In the genomic region with DNA sequence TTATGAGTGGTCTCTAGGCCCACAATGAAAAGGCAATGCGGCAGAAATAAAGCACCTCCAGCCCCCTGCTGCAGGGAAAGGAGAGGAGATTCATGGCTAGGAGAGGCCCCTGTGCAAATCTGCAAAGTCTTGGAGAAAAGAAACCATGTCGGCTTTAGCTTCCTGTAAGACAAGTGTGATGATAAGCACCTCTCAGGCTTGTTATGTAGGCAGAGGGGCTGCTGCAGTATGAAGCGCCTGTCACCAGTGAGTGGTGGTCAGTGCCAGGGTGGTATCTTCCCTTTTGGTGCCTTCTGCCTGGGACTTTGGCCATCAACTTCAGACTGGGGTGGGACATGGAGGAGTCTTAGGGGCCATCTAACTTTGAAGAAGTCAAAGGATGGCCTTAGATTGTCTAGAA, we compare ENCODE assay signal across 22 cellular contexts. TPM values are rescaled to one million over a fixed set of nuclear protein-coding genes. Genes with fewer than 3 reads are reported as not detected.
DNase-seq lines count a peak whose midpoint lies in the region; ATAC-seq and TF ChIP-seq lines count a peak whose summit lies in the region.
"Had no signal": no experiment of that assay in that cellular context is flagged by ENCODE, and none has a peak within 500 bp of the region (broad histone marks: within the 10 kb centered on the region; RNA-seq: fewer than 3 reads in every experiment).

No MANE protein-coding gene starts in this region.

- no peak for DNase-seq in stimulated activated naive CD8-positive, alpha-beta T cell treated with anti-CD3 and anti-CD28 coated beads, Interleukin-15, Interleukin-2, amounts not matched to agents 100 U/mL and 50 U/mL, for 24 hours
- peak; percentile 43 to 46 for DNase-seq in activated T-cell treated with anti-CD3 and anti-CD28 coated beads, Interleukin-2, amount 50 U/mL, for 48 hours
- DNase-seq in immature natural killer cell (no peak), GOT3 (lab: John Stamatoyannopoulos, UW) (no peak), posterior vena cava (ENCODE audit: low spot score) (no peak), H7 (no peak), tibial artery (no peak)
- DNase-seq: amygdala, C1 segment of cervical spinal cord, dermis blood vessel endothelial cell, DMS153, GF-D8, left lung, NCI-H146, NCI-H2171, NCI-H524 treated with DMSO at 0.1 percent for 48 hours, Peyer's patch, posterior cingulate gyrus had no signal

- H3K27ac ChIP-seq in tibial artery, result no peak overlapping the region
- H3K27ac ChIP-seq: cardiac muscle cell, left lung, Peyer's patch, suprapubic skin had no signal

- ATAC-seq in stimulated activated naive CD8-positive, alpha-beta T cell treated with anti-CD3 and anti-CD28 coated beads, Interleukin-15, Interleukin-2, amounts not matched to agents 100 U/mL and 50 U/mL, for 24 hours, result no peak
- ATAC-seq: K562, left lung had no signal

- H3K4me1 ChIP-seq in tibial artery, result peaks cover 0 to 18% (median 4%) of the 10 kb centered on the region in 4 donors
- H3K4me1 ChIP-seq: Peyer's patch had no signal

- TF ChIP-seq CTCF in tibial artery (IDR thresholded peaks at IDR 0.05), result no peak

- H3K4me3 ChIP-seq in H7 (ENCODE audit: insufficient read depth, low read depth, low read length) (no peak overlapping the region), tibial artery (no peak overlapping the region)
- H3K4me3 ChIP-seq: cardiac muscle cell, K562, left lung, Peyer's patch, suprapubic skin had no signal

- peaks cover 5% of the 10 kb centered on the region for H3K36me3 Mint-ChIP-seq in stimulated activated naive CD8-positive, alpha-beta T cell treated with anti-CD3 and anti-CD28 coated beads, Interleukin-15, Interleukin-2, amounts not matched to agents 100 ng/mL and 50 ng/mL, for 24 hours (ENCODE audit: low read depth)
- peaks cover 0 to 8% (median 0%) of the 10 kb centered on the region in 3 donors for H3K36me3 Mint-ChIP-seq in immature natural killer cell

- peaks cover 95% of the 10 kb centered on the region for H3K4me1 Mint-ChIP-seq in stimulated activated naive CD8-positive, alpha-beta T cell treated with anti-CD3 and anti-CD28 coated beads, Interleukin-15, Interleukin-2, amounts not matched to agents 100 ng/mL and 50 ng/mL, for 24 hours (ENCODE audit: low read depth)
- peaks cover 36 to 39% of the 10 kb centered on the region in 2 donors for H3K4me1 Mint-ChIP-seq in immature natural killer cell

- intact Hi-C loops in posterior vena cava (cut with DNase I) (no loop called here), tibial artery (cut with DNase I; ENCODE audit: low total_unique reads) (no loop called here)

- H3K36me3 ChIP-seq in H7 (replicated peaks; ENCODE audit: control insufficient read depth, insufficient read depth, low read length) (no peaks in the 10 kb centered on the region), tibial artery (no peaks in the 10 kb centered on the region)
- H3K36me3 ChIP-seq: cardiac muscle cell, left lung, Peyer's patch, suprapubic skin had no signal

- peaks cover 6% of the 10 kb centered on the region for H3K9me3 Mint-ChIP-seq in stimulated activated naive CD8-positive, alpha-beta T cell treated with anti-CD3 and anti-CD28 coated beads, Interleukin-15, Interleukin-2, amounts not matched to agents 100 ng/mL and 50 ng/mL, for 24 hours
- peaks cover 0 to 1% (median 0%) of the 10 kb centered on the region in 6 donors for H3K9me3 Mint-ChIP-seq in immature natural killer cell

- H3K27me3 Mint-ChIP-seq in stimulated activated naive CD8-positive, alpha-beta T cell treated with anti-CD3 and anti-CD28 coated beads, Interleukin-15, Interleukin-2, amounts not matched to agents 100 ng/mL and 50 ng/mL, for 24 hours, result no peaks in the 10 kb centered on the region
- peaks cover 0 to 1% (median 0%) of the 10 kb centered on the region in 3 donors for H3K27me3 Mint-ChIP-seq in immature natural killer cell (ENCODE audit: low read depth in 3 of 3)

- H3K9me3 ChIP-seq in tibial artery, result no peaks in the 10 kb centered on the region
- H3K9me3 ChIP-seq: left lung, Peyer's patch, suprapubic skin had no signal

- peak overlapping the region; percentile 1 for H3K4me3 Mint-ChIP-seq in stimulated activated naive CD8-positive, alpha-beta T cell treated with anti-CD3 and anti-CD28 coated beads, Interleukin-15, Interleukin-2, amounts not matched to agents 100 ng/mL and 50 ng/mL, for 24 hours
- H3K4me3 Mint-ChIP-seq in immature natural killer cell, result peak overlapping the region; percentile 4 to 55 (median 15)

- peak overlapping the region; percentile 95 for H3K27ac Mint-ChIP-seq in stimulated activated naive CD8-positive, alpha-beta T cell treated with anti-CD3 and anti-CD28 coated beads, Interleukin-15, Interleukin-2, amounts not matched to agents 100 ng/mL and 50 ng/mL, for 24 hours
- H3K27ac Mint-ChIP-seq in immature natural killer cell, result peak overlapping the region; percentile 29 to 74 (median 42)

- H3K27me3 ChIP-seq in H7 (ENCODE audit: control insufficient read depth, insufficient read depth, low read length) (no peaks in the 10 kb centered on the region), tibial artery (no peaks in the 10 kb centered on the region)
- H3K27me3 ChIP-seq: cardiac muscle cell, left lung, Peyer's patch, suprapubic skin had no signal

RNA-seq across cellular contexts. Expression of gene ARHGEF3, which starts 59.2 kb away (rescaled TPM):
- polyA plus RNA-seq in immature natural killer cell, result 100 to 1,000 TPM; 110 to 197 (median 136) TPM
- 10 to 100 TPM; 20.3 to 24.2 TPM for total RNA-seq in posterior vena cava
- 3.6 and 3.8 TPM in 2 replicates for total RNA-seq in H7 (2014; rRNA removed; shearing (Covaris generic))

Comparison
In these comparisons a context has a peak if more than half of its experiments do, and no peak if none do; other contexts are left out.
1. DNase-seq: peak in activated T-cell treated with anti-CD3 and anti-CD28 coated beads, Interleukin-2, amount 50 U/mL, for 48 hours (2 of 2); none in stimulated activated naive CD8-positive, alpha-beta T cell treated with anti-CD3 and anti-CD28 coated beads, Interleukin-15, Interleukin-2, amounts not matched to agents 100 U/mL and 50 U/mL, for 24 hours (single experiment), immature natural killer cell (0 of 3), GOT3 (single experiment), posterior vena cava (single experiment), H7 (single experiment) and tibial artery (0 of 2).